ENCODE assay signal across 1 cellular context in the genomic region with DNA sequence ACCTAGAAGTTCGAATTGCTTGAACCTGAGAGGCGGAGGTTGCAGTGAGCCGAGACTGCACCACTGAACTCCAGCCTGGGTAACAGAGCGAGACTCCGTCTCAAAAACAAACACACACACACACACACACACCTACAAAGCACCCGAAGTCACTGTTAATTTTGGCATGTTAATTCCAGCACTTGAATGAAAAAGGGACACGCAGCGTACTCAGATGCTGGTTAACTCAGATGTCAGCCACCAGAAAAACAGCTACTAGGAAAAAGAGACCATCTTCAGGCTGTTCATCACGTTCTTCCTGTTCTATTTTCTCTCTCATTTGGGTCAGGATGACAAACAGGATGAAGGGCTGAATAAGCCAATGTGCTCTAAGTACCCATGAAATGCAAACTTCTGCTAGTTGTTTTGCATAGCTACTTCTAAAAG.
TF ChIP-seq lines count a peak whose summit lies in the region.

No MANE protein-coding gene starts in this region.

TF ChIP-seq in WTC11, 78 proteins besides CTCF, POLR2A, EP300 and RAD21 (continued from another document):
- TF ChIP-seq, protein P1, sequence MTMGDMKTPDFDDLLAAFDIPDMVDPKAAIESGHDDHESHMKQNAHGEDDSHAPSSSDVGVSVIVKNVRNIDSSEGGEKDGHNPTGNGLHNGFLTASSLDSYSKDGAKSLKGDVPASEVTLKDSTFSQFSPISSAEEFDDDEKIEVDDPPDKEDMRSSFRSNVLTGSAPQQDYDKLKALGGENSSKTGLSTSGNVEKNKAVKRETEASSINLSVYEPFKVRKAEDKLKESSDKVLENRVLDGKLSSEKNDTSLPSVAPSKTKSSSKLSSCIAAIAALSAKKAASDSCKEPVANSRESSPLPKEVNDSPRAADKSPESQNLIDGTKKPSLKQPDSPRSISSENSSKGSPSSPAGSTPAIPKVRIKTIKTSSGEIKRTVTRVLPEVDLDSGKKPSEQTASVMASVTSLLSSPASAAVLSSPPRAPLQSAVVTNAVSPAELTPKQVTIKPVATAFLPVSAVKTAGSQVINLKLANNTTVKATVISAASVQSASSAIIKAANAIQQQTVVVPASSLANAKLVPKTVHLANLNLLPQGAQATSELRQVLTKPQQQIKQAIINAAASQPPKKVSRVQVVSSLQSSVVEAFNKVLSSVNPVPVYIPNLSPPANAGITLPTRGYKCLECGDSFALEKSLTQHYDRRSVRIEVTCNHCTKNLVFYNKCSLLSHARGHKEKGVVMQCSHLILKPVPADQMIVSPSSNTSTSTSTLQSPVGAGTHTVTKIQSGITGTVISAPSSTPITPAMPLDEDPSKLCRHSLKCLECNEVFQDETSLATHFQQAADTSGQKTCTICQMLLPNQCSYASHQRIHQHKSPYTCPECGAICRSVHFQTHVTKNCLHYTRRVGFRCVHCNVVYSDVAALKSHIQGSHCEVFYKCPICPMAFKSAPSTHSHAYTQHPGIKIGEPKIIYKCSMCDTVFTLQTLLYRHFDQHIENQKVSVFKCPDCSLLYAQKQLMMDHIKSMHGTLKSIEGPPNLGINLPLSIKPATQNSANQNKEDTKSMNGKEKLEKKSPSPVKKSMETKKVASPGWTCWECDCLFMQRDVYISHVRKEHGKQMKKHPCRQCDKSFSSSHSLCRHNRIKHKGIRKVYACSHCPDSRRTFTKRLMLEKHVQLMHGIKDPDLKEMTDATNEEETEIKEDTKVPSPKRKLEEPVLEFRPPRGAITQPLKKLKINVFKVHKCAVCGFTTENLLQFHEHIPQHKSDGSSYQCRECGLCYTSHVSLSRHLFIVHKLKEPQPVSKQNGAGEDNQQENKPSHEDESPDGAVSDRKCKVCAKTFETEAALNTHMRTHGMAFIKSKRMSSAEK (CRISPR knock-in tag; IDR thresholded peaks at IDR 0.05; ENCODE audit: borderline replicate concordance) = no peak
- TF ChIP-seq JUN (CRISPR knock-in tag; IDR thresholded peaks at IDR 0.05) (no peak), ZNF138 (CRISPR knock-in tag; conservative IDR thresholded peaks at IDR 0.05) (no peak)
